2 cellular contexts compared by ENCODE assay signal in the genomic region with DNA sequence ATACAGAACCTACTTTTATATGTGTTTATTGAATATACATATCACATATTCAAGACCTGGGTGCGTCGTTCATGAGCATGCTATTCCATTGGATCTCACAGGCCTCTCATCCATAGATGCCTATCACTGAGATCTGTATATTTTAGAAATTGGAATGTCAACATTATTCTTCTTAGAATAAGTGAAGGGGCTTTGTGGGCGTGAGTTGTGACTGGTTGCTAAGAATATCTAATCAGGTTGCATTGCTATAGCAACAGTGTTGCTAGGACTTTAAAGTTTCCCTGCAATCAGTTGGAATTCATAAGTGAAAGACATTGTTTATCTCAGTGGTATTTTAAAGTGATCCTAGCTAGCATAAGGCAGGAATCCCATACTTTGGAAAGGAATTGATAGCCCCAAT.
TF ChIP-seq lines count a peak whose summit lies in the region.

No MANE protein-coding gene starts in this region.

TF ChIP-seq in SK-N-SH, 30 proteins besides CTCF, POLR2A, EP300 and RAD21:
- no peak for TF ChIP-seq POLR2AphosphoS5 (IDR thresholded peaks at IDR 0.05; ENCODE audit: low read depth, low read length)
- TF ChIP-seq SMC3 (IDR thresholded peaks at IDR 0.05; ENCODE audit: low read depth, low read length) = no peak
- no peak for TF ChIP-seq ELF1 (IDR thresholded peaks at IDR 0.05)
- TF ChIP-seq NFIC (IDR thresholded peaks at IDR 0.05; ENCODE audit: borderline replicate concordance) = no peak

TF ChIP-seq in SK-N-SH treated with all-trans-retinoic acid at 6 μM for 48 hours, 23 proteins besides CTCF, POLR2A, EP300 and RAD21:
- TF ChIP-seq ISL1 (CRISPR knock-in tag; IDR thresholded peaks at IDR 0.05) = no peak
- TF ChIP-seq OSR1 (CRISPR knock-in tag; IDR thresholded peaks at IDR 0.05) = no peak
- TF ChIP-seq, protein P1, sequence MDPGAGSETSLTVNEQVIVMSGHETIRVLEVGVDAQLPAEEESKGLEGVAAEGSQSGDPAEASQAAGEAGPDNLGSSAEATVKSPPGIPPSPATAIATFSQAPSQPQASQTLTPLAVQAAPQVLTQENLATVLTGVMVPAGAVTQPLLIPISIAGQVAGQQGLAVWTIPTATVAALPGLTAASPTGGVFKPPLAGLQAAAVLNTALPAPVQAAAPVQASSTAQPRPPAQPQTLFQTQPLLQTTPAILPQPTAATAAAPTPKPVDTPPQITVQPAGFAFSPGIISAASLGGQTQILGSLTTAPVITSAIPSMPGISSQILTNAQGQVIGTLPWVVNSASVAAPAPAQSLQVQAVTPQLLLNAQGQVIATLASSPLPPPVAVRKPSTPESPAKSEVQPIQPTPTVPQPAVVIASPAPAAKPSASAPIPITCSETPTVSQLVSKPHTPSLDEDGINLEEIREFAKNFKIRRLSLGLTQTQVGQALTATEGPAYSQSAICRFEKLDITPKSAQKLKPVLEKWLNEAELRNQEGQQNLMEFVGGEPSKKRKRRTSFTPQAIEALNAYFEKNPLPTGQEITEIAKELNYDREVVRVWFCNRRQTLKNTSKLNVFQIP (CRISPR knock-in tag; IDR thresholded peaks at IDR 0.05; ENCODE audit: borderline replicate concordance, low read depth) = no peak
- no peak for TF ChIP-seq ZFP30 (CRISPR knock-in tag; IDR thresholded peaks at IDR 0.05)
- TF ChIP-seq SNAI2 (CRISPR knock-in tag; IDR thresholded peaks at IDR 0.05) = no peak
- TF ChIP-seq, protein P2, sequence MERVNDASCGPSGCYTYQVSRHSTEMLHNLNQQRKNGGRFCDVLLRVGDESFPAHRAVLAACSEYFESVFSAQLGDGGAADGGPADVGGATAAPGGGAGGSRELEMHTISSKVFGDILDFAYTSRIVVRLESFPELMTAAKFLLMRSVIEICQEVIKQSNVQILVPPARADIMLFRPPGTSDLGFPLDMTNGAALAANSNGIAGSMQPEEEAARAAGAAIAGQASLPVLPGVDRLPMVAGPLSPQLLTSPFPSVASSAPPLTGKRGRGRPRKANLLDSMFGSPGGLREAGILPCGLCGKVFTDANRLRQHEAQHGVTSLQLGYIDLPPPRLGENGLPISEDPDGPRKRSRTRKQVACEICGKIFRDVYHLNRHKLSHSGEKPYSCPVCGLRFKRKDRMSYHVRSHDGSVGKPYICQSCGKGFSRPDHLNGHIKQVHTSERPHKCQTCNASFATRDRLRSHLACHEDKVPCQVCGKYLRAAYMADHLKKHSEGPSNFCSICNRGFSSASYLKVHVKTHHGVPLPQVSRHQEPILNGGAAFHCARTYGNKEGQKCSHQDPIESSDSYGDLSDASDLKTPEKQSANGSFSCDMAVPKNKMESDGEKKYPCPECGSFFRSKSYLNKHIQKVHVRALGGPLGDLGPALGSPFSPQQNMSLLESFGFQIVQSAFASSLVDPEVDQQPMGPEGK (CRISPR knock-in tag; IDR thresholded peaks at IDR 0.05; ENCODE audit: borderline replicate concordance) = no peak
- no peak for TF ChIP-seq ZNF70 (CRISPR knock-in tag; IDR thresholded peaks at IDR 0.05)
